Comparison of ENCODE assay signal across 16 cellular contexts in the genomic region with DNA sequence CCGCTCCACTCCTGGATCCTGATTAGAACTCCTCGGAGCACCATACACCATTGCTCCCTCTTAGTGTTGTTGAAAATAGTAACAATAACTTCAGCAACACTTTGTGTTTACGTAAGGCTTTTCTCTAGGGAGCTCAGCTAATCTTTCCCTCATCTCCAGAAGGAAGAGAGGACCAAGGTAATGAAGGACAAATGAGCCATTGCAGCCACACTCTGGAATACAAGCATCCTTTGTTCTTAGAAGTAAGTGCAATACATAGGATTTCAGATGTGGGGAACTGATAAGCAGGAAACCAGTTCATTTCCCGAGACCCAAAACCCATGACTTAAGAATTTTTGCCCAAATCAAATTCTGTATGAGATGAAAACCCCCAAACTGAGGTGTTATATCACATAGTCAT. TPM values are rescaled to one million over a fixed set of nuclear protein-coding genes. Genes with fewer than 3 reads are reported as not detected.
DNase-seq lines count a peak whose midpoint lies in the region; ATAC-seq, FAIRE-seq and TF ChIP-seq lines count a peak whose summit lies in the region.
"Had no signal": no experiment of that assay in that cellular context is flagged by ENCODE, and none has a peak within 500 bp of the region (broad histone marks: within the 10 kb centered on the region; RNA-seq: fewer than 3 reads in every experiment).

No MANE protein-coding gene starts in this region.

- POLR2A ChIA-PET in MCF 10A (lab: Yijun Ruan, JAX) (interaction anchor here (0.7 to 1.1 kb wide), 2 partner anchors 36 to 47 kb away, joined by 3 to 4 read pairs; no protein-coding TSS in a partner anchor), K562 (lab: Yijun Ruan, JAX) (no interaction called here)

- no peaks in the 10 kb centered on the region for H3K9me3 Mint-ChIP-seq in MCF 10A (ENCODE audit: unreplicated experiment)
- H3K9me3 Mint-ChIP-seq in activated CD4-positive, alpha-beta T cell treated with anti-CD3 and anti-CD28 coated beads, Interleukin-2, amount 10 ng/mL, durations not matched to agents 24 days and 14 days, result no peaks in the 10 kb centered on the region
- H3K9me3 Mint-ChIP-seq: CD8-positive, alpha-beta T cell had no signal

- FAIRE-seq in K562 (lab: Jason Lieb, UNC), result peak; percentile 32
- FAIRE-seq: G401.6, GM12892, GM18507 had no signal

- H3K27ac Mint-ChIP-seq in MCF 10A (ENCODE audit: low read depth, unreplicated experiment), result no peak overlapping the region
- H3K27ac Mint-ChIP-seq in activated CD4-positive, alpha-beta T cell treated with anti-CD3 and anti-CD28 coated beads, Interleukin-2, amount 10 ng/mL, durations not matched to agents 24 days and 14 days, result no peak overlapping the region
- H3K27ac Mint-ChIP-seq: CD8-positive, alpha-beta T cell had no signal

- H3K4me3 ChIP-seq in breast epithelium (no peak overlapping the region), K562 (no peak overlapping the region), mesodermal cell (ENCODE audit: extremely low read depth, insufficient read depth, low read length, poor library complexity, severe bottlenecking) (no peak overlapping the region)
- H3K4me3 ChIP-seq: BLaER1, GM23248, HAP-1 had no signal

- H3K4me3 Mint-ChIP-seq in MCF 10A (ENCODE audit: unreplicated experiment), result no peak overlapping the region
- no peak overlapping the region for H3K4me3 Mint-ChIP-seq in activated CD4-positive, alpha-beta T cell treated with anti-CD3 and anti-CD28 coated beads, Interleukin-2, amount 10 ng/mL, durations not matched to agents 24 days and 14 days
- H3K4me3 Mint-ChIP-seq: CD8-positive, alpha-beta T cell had no signal

- H3K9me1 ChIP-seq in K562 (ENCODE audit: control insufficient read depth, insufficient read depth, low read length), result peaks cover under 1% of the 10 kb centered on the region

- no peak for ATAC-seq in K562
- ATAC-seq: CD8-positive, alpha-beta T cell had no signal

- H3K79me2 ChIP-seq in K562 (ENCODE audit: control insufficient read depth, insufficient read depth, low read length), result no peaks in the 10 kb centered on the region

- TF ChIP-seq RAD21 in K562 (CRISPR knock-in tag; conservative IDR thresholded peaks at IDR 0.05 in 1 of 2, IDR thresholded peaks at IDR 0.05 in 1 of 2), result no peak

- H3K4me1 ChIP-seq in breast epithelium (peaks cover 0 to 26% of the 10 kb centered on the region in 2 donors), K562 (replicated peaks in 1 of 2; ENCODE audit: control insufficient read depth in 2 of 2, insufficient read depth in 2 of 2, low read length in 2 of 2) (peaks cover 11 to 31% of the 10 kb centered on the region in 2 experiments; a peak in 4 of 5 replicates), mesodermal cell (ENCODE audit: control insufficient read depth, insufficient read depth, low read length, poor library complexity, severe bottlenecking) (peaks cover 21% of the 10 kb centered on the region)
- H3K4me1 ChIP-seq: HAP-1 had no signal

- no peak overlapping the region for H3K4me2 ChIP-seq in K562 (ENCODE audit: insufficient read depth, low read length)

- no peaks in the 10 kb centered on the region for H3K36me3 Mint-ChIP-seq in MCF 10A (ENCODE audit: insufficient read depth, unreplicated experiment)
- peaks cover 1% of the 10 kb centered on the region for H3K36me3 Mint-ChIP-seq in activated CD4-positive, alpha-beta T cell treated with anti-CD3 and anti-CD28 coated beads, Interleukin-2, amount 10 ng/mL, durations not matched to agents 24 days and 14 days (ENCODE audit: low read depth)

- H3K9ac ChIP-seq in K562 (ENCODE audit: insufficient read depth in 1 of 2, low read depth in 2 of 2, low read length in 2 of 2), result no peak overlapping the region
- H3K9ac ChIP-seq: BLaER1, GM23248 had no signal

- peak overlapping the region; percentile 65 to 78 for H3K27ac ChIP-seq in breast epithelium
- no peak overlapping the region for H3K27ac ChIP-seq in K562 (ENCODE audit: extremely low read depth, low read depth, low read length)
- peak overlapping the region; percentile 24 for H3K27ac ChIP-seq in mesodermal cell (ENCODE audit: low read depth, low read length, severe bottlenecking)
- H3K27ac ChIP-seq: GM23248 had no signal

- DNase-seq in breast epithelium (ENCODE audit: low spot score in 2 of 2) (no peak), MCF 10A (ENCODE audit: unreplicated experiment) (no peak), K562 (ENCODE audit: extremely low read depth in 1 of 4, low spot score in 3 of 4) (no peak), DMS 273 (lab: John Stamatoyannopoulos, UW; ENCODE audit: unreplicated experiment) (no peak), cortex of kidney (lab: John Stamatoyannopoulos, UW) (no peak)
- no peak for DNase-seq in activated CD4-positive, alpha-beta T cell treated with anti-CD3 and anti-CD28 coated beads, Interleukin-2, amount 10 ng/mL, durations not matched to agents 24 days and 14 days
- DNase-seq: 8988T; CD8-positive, alpha-beta T cell; COR-L47; GM23248 had no signal

- WGBS in K562 (ENCODE audit: insufficient coverage, low coverage, missing lambda C conversion rate), result 46% methylated on average over 4 of the region's 4 CpGs
- WGBS in mesodermal cell (ENCODE audit: insufficient coverage in 2 of 2), 2 experiments, result 100% methylated on average over 1 of the region's 4 CpGs; no CpG with 5 or more reads in 1 of the 2 experiments

- no peaks in the 10 kb centered on the region for H3K27me3 Mint-ChIP-seq in MCF 10A (ENCODE audit: insufficient read depth, unreplicated experiment)
- peaks cover 10% of the 10 kb centered on the region for H3K27me3 Mint-ChIP-seq in activated CD4-positive, alpha-beta T cell treated with anti-CD3 and anti-CD28 coated beads, Interleukin-2, amount 10 ng/mL, durations not matched to agents 24 days and 14 days

- H2AFZ ChIP-seq in K562 (ENCODE audit: low read depth, low read length), result no peak overlapping the region
- H2AFZ ChIP-seq: GM23248 had no signal

- no peak for TF ChIP-seq POLR2A in breast epithelium (IDR thresholded peaks at IDR 0.05)
- no peak for TF ChIP-seq POLR2A in K562 (conservative IDR thresholded peaks at IDR 0.05)

- BruUV-seq in MCF 10A (replicated peaks; lab: Mats Ljungman, UMichigan) (no TSS peak), K562 (replicated peaks; lab: Mats Ljungman, UMichigan) (no TSS peak)

- in situ Hi-C loops in K562 (cut with MboI), result loop anchor here (5.0 kb wide), 1 partner anchor 68 kb away; no protein-coding TSS in a partner anchor

- CTCF ChIA-PET in MCF 10A (lab: Yijun Ruan, JAX) (interaction anchor here (0.6 to 2.0 kb wide), 3 partner anchors 16 to 672 kb away, joined by 4 to 6 read pairs (median 4); no protein-coding TSS in a partner anchor), K562 (lab: Yijun Ruan, JAX; ENCODE audit: low intra/inter-chr PET ratio) (no interaction called here)

- no peak for TF ChIP-seq EP300 in K562 (IDR thresholded peaks at IDR 0.05; ENCODE audit: low read length)

- intact Hi-C loops in breast epithelium (cut with DNase I; ENCODE audit: low total_unique reads), result no loop called here
- intact Hi-C loops in MCF 10A (cut with micrococcal nuclease), result no loop called here
- intact Hi-C loops in K562 (cut with micrococcal nuclease), result no loop called here
- intact Hi-C loops in activated CD4-positive, alpha-beta T cell treated with anti-CD3 and anti-CD28 coated beads, Interleukin-2, amount 10 ng/mL, durations not matched to agents 24 days and 14 days (cut with micrococcal nuclease), result no loop called here

- TF ChIP-seq CTCF in breast epithelium (IDR thresholded peaks at IDR 0.05), result no peak
- no peak for TF ChIP-seq CTCF in MCF 10A (IDR thresholded peaks at IDR 0.05; ENCODE audit: unreplicated experiment)
- TF ChIP-seq CTCF in K562 (IDR thresholded peaks at IDR 0.05 in 2 of 3, conservative IDR thresholded peaks at IDR 0.05 in 1 of 3; ENCODE audit: insufficient read depth in 2 of 3, low read depth in 1 of 3, low read length in 3 of 3), result no peak

- no peaks in the 10 kb centered on the region for H4K20me1 ChIP-seq in K562 (replicated peaks; ENCODE audit: control insufficient read depth, insufficient read depth, low read length)
- H4K20me1 ChIP-seq: BLaER1 had no signal

- H3K9me3 ChIP-seq in breast epithelium, result no peaks in the 10 kb centered on the region
- H3K9me3 ChIP-seq in K562 (replicated peaks; ENCODE audit: control insufficient read depth, insufficient read depth, low read depth, low read length), result no peaks in the 10 kb centered on the region
- H3K9me3 ChIP-seq in mesodermal cell (ENCODE audit: control insufficient read depth, low read length), result peaks cover 3% of the 10 kb centered on the region
- H3K9me3 ChIP-seq: BLaER1, HAP-1 had no signal

- H3K36me3 ChIP-seq in breast epithelium, result no peaks in the 10 kb centered on the region
- H3K36me3 ChIP-seq in K562 (ENCODE audit: control insufficient read depth, insufficient read depth, low read length), result no peaks in the 10 kb centered on the region
- H3K36me3 ChIP-seq in mesodermal cell (ENCODE audit: control insufficient read depth, insufficient read depth, low read length), result no peaks in the 10 kb centered on the region
- H3K36me3 ChIP-seq: BLaER1, HAP-1 had no signal

- no peaks in the 10 kb centered on the region for H3K27me3 ChIP-seq in breast epithelium
- H3K27me3 ChIP-seq in K562 (ENCODE audit: control insufficient read depth in 2 of 2, insufficient read depth in 2 of 2, low read length in 2 of 2), result peaks cover 0 to 9% of the 10 kb centered on the region in 2 experiments; a peak in 1 of 5 replicates
- H3K27me3 ChIP-seq: BLaER1 had no signal

- H3K4me1 Mint-ChIP-seq in MCF 10A (ENCODE audit: insufficient read depth, unreplicated experiment), result no peaks in the 10 kb centered on the region
- peaks cover 32% of the 10 kb centered on the region for H3K4me1 Mint-ChIP-seq in activated CD4-positive, alpha-beta T cell treated with anti-CD3 and anti-CD28 coated beads, Interleukin-2, amount 10 ng/mL, durations not matched to agents 24 days and 14 days

RNA-seq across cellular contexts. Expression of a gene that starts 22.9 kb away (rescaled TPM):
- total RNA-seq in breast epithelium, result 100 to 1,000 TPM in 1 of 3 donors, 10 to 100 TPM in 2; 34.2 to 157 (median 72.4) TPM
- total RNA-seq in MCF 10A (2022), result 18.8 and 19.6 TPM in 2 replicates
- 8.2 and 25.2 TPM in 2 replicates for total RNA-seq in K562 (2011; cell fraction: chromatin; rRNA removed; ENCODE audit: low replicate concordance)
- total RNA-seq in K562 (2011; cell fraction: nucleolus; rRNA removed), result 5.3 and 8.6 TPM in 2 replicates
- total RNA-seq in K562 (2011; cell fraction: nucleoplasm; rRNA removed), result 14.1 and 23.3 TPM in 2 replicates
- 6.9 and 9.7 TPM in 2 replicates for total RNA-seq in K562 (2014; rRNA removed)
- 13.0 and 13.1 TPM in 2 replicates for total RNA-seq in K562 (2014; rRNA removed; fragmentation: Illumina TruSeq; extraction: Trizol)
- total RNA-seq in K562 (2015; rRNA removed; fragmentation: Illumina TruSeq; extraction: Trizol), result 15.5 and 15.8 TPM in 2 replicates
- 12.9 and 15.2 TPM in 2 replicates for total RNA-seq in K562 (2021)
- polyA plus RNA-seq in K562 (2011; rRNA removed), result 8.6 and 13.3 TPM in 2 replicates
- 3.4 and 8.5 TPM in 2 replicates for polyA plus RNA-seq in K562 (2011; cell fraction: cytosol; rRNA removed)
- polyA plus RNA-seq in K562 (2011; cell fraction: nucleus; rRNA removed), result 6.3 and 11.5 TPM in 2 replicates
- 3.9 and 4.3 TPM in 2 replicates for polyA plus RNA-seq in K562 (2012)
- polyA plus RNA-seq in K562 (2014; fragmentation: Illumina TruSeq; extraction: Trizol), result 4.8 and 5.2 TPM in 2 replicates
- polyA plus RNA-seq in K562 (2014; fragmentation: Nextera tagmentation; extraction: Ambion mirVana), result 1 to 10 TPM; 6.1 to 7.8 TPM
- polyA plus RNA-seq in K562 (2014; rRNA removed), result 4.7 and 5.1 TPM in 2 replicates
- polyA minus RNA-seq in K562 (2011; rRNA and poly(A)+ RNA removed), result 33.6 and 48.2 TPM in 2 replicates
- 17.8 and 20.3 TPM in 2 replicates for polyA minus RNA-seq in K562 (2011; cell fraction: cytosol; rRNA and poly(A)+ RNA removed)
- polyA minus RNA-seq in K562 (2011; cell fraction: nucleus; rRNA and poly(A)+ RNA removed), result 4.7 and 12.3 TPM in 2 replicates
- 19.2 TPM for polyA plus RNA-seq in mesodermal cell (2013, experiment 1 of 2)
- polyA plus RNA-seq in mesodermal cell (2013, experiment 2 of 2), result 16.8 TPM
- total RNA-seq in activated CD4-positive, alpha-beta T cell treated with anti-CD3 and anti-CD28 coated beads, Interleukin-2, amount 10 ng/mL, durations not matched to agents 24 days and 14 days, result 4.5 and 5.5 TPM in 2 replicates

RNA-seq across cellular contexts. Expression of a gene that starts 29.7 kb away (rescaled TPM):
- 100 to 1,000 TPM; 100 to 110 (median 108) TPM for total RNA-seq in breast epithelium
- total RNA-seq in MCF 10A (2022), result 122 and 134 TPM in 2 replicates
- 85.2 and 139 TPM in 2 replicates for total RNA-seq in K562 (2011; cell fraction: chromatin; rRNA removed; ENCODE audit: low replicate concordance)
- 115 and 129 TPM in 2 replicates for total RNA-seq in K562 (2011; cell fraction: nucleolus; rRNA removed)
- total RNA-seq in K562 (2011; cell fraction: nucleoplasm; rRNA removed), result 138 and 143 TPM in 2 replicates
- 252 and 320 TPM in 2 replicates for total RNA-seq in K562 (2014; rRNA removed)
- 307 and 349 TPM in 2 replicates for total RNA-seq in K562 (2014; rRNA removed; fragmentation: Illumina TruSeq; extraction: Trizol)
- 259 and 265 TPM in 2 replicates for total RNA-seq in K562 (2015; rRNA removed; fragmentation: Illumina TruSeq; extraction: Trizol)
- 447 and 460 TPM in 2 replicates for total RNA-seq in K562 (2021)
- polyA plus RNA-seq in K562 (2011; rRNA removed), result 818 and 879 TPM in 2 replicates
- polyA plus RNA-seq in K562 (2011; cell fraction: cytosol; rRNA removed), result 709 and 767 TPM in 2 replicates
- polyA plus RNA-seq in K562 (2011; cell fraction: nucleus; rRNA removed), result 244 and 297 TPM in 2 replicates
- 257 and 546 TPM in 2 replicates for polyA plus RNA-seq in K562 (2012)
- 486 and 570 TPM in 2 replicates for polyA plus RNA-seq in K562 (2014; fragmentation: Illumina TruSeq; extraction: Trizol)
- polyA plus RNA-seq in K562 (2014; fragmentation: Nextera tagmentation; extraction: Ambion mirVana), result 100 to 1,000 TPM; 191 to 412 TPM
- polyA plus RNA-seq in K562 (2014; rRNA removed), result 322 and 377 TPM in 2 replicates
- polyA minus RNA-seq in K562 (2011; rRNA and poly(A)+ RNA removed), result 533 and 763 TPM in 2 replicates
- polyA minus RNA-seq in K562 (2011; cell fraction: cytosol; rRNA and poly(A)+ RNA removed), result 146 and 192 TPM in 2 replicates
- polyA minus RNA-seq in K562 (2011; cell fraction: nucleus; rRNA and poly(A)+ RNA removed), result 40.4 and 68.0 TPM in 2 replicates
- polyA plus RNA-seq in mesodermal cell (2013, experiment 1 of 2), result 128 TPM
- 116 TPM for polyA plus RNA-seq in mesodermal cell (2013, experiment 2 of 2)
- total RNA-seq in activated CD4-positive, alpha-beta T cell treated with anti-CD3 and anti-CD28 coated beads, Interleukin-2, amount 10 ng/mL, durations not matched to agents 24 days and 14 days, result 440 and 448 TPM in 2 replicates
